1 cellular context compared by ENCODE assay signal in genomic region chr13:77740097-77740496, GRCh38.
TF ChIP-seq lines count a peak whose summit lies in the region.

No MANE protein-coding gene starts in this region.

TF ChIP-seq in WTC11, 78 proteins besides CTCF, POLR2A, EP300 and RAD21 (continued from another document):
- TF ChIP-seq AR (CRISPR knock-in tag; IDR thresholded peaks at IDR 0.05) (no peak), E2F4 (CRISPR knock-in tag; IDR thresholded peaks at IDR 0.05; ENCODE audit: borderline replicate concordance, low read depth) (no peak), MXD4 (CRISPR knock-in tag; IDR thresholded peaks at IDR 0.05; ENCODE audit: borderline replicate concordance) (no peak), OVOL2 (CRISPR knock-in tag; IDR thresholded peaks at IDR 0.05; ENCODE audit: borderline replicate concordance) (no peak), FOXP1 (CRISPR knock-in tag; IDR thresholded peaks at IDR 0.05; ENCODE audit: borderline replicate concordance) (no peak), ZNF671 (CRISPR knock-in tag; IDR thresholded peaks at IDR 0.05) (no peak), ZNF396 (CRISPR knock-in tag; IDR thresholded peaks at IDR 0.05; ENCODE audit: borderline replicate concordance) (no peak), JAZF1 (CRISPR knock-in tag; IDR thresholded peaks at IDR 0.05) (no peak)
- TF ChIP-seq, protein P1, sequence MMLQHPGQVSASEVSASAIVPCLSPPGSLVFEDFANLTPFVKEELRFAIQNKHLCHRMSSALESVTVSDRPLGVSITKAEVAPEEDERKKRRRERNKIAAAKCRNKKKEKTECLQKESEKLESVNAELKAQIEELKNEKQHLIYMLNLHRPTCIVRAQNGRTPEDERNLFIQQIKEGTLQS (CRISPR knock-in tag; conservative IDR thresholded peaks at IDR 0.05) = no peak
